In the genomic region with DNA sequence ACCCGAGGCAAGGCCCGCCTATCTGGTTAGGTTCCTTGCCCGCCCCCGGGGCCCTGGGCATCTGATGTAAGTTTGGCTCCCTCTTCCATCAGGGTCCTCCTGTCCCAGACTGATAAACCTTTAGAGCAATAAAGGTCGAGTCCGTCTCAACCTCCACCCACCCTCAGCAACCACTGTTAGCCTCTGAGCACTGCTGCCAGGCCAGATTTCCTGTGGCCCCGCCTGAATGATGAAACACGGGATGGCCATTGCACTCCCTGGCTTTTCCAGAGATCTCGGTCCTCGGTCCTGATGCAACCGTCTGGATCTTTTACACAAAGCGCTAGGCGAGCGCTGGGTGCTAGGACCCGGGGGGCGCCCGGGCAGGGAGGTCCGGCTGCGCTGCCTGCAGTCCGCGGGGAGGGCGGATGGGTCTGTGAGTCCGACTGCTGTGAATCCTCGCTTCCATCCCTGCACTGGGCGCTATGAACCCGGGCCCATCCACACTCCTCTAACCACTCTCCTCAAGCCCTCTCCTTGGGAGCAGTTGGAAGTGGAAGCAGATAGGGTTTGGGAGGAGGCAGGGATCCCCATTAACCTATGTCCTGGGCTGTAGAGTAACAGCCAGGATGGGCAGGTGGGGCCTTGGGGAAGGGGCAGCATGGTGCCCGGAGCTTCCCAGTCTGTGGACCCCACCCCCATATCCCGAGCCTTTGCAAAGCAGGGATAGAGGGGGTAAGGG, we compare ENCODE assay signal across 8 cellular contexts. TPM values are rescaled to one million over a fixed set of nuclear protein-coding genes. Genes with fewer than 3 reads are reported as not detected.
DNase-seq lines count a peak whose midpoint lies in the region; ATAC-seq lines count a peak whose summit lies in the region.

No MANE protein-coding gene starts in this region.

- no peak overlapping the region for H3K27ac ChIP-seq in iPS DF 6.9 (ENCODE audit: low read length)

- H3K36me3 ChIP-seq in iPS DF 6.9 (ENCODE audit: control insufficient read depth, insufficient read depth, low read length), result peaks cover 3% of the 10 kb centered on the region; the same call in 1 of the 2 replicates

- peak overlapping the region; percentile 99 for H3K4me3 ChIP-seq in Jurkat, Clone E6-1 (ENCODE audit: low read length)
- H3K4me3 ChIP-seq in iPS DF 6.9 (ENCODE audit: low read length), result peak overlapping the region; percentile 59; the same call in 1 of the 2 replicates

- no peak for ATAC-seq in GM21526 (IDR thresholded peaks at IDR 0.05; ENCODE audit: low FRiP score, unreplicated experiment)

- WGBS in iPS DF 6.9 (ENCODE audit: insufficient coverage, insufficient read length), result no CpG with 5 or more reads among the region's 28 CpGs

- in situ Hi-C loops in Caki2 (cut with HindIII; ENCODE audit: low pct_unique_long_range_greater_than_20kb, low sequenced_read_pairs), result no loop called here

- peaks cover 3% of the 10 kb centered on the region for H3K4me1 ChIP-seq in iPS DF 6.9 (ENCODE audit: control insufficient read depth, insufficient read depth, low read length)

- H3K9me3 ChIP-seq in iPS DF 6.9 (ENCODE audit: control insufficient read depth, insufficient read depth, low read length), result no peaks in the 10 kb centered on the region

- DNase-seq in Caki2 (ENCODE audit: low read depth) (peak; percentile 92), GM19238 (ENCODE audit: insufficient read length, low spot score) (peak; percentile 72), RPMI8226 (peak; percentile 77), brain pericyte (ENCODE audit: low read depth, low spot score) (peak; percentile 83), iPS DF 6.9 (ENCODE audit: low read depth, low spot score) (no peak), pulmonary artery endothelial cell (ENCODE audit: low read depth, low spot score) (peak; percentile 67)
- DNase-seq in Jurkat, Clone E6-1 (ENCODE audit: low read depth, low spot score), result no peak

- no peaks in the 10 kb centered on the region for H3K27me3 ChIP-seq in iPS DF 6.9 (ENCODE audit: control insufficient read depth, insufficient read depth, low read length)

RNA-seq across cellular contexts. Expression of a gene that starts 0.9 kb away (rescaled TPM):
- total RNA-seq in Caki2 (2014; rRNA removed; shearing (Covaris generic); ENCODE audit: low replicate concordance), result 408 and 445 TPM in 2 replicates
- 55.7 TPM for polyA plus RNA-seq in Jurkat, Clone E6-1 (2012; ENCODE audit: insufficient read depth, insufficient read length)
- 133 and 170 TPM in 2 replicates for total RNA-seq in pulmonary artery endothelial cell

RNA-seq across cellular contexts. Expression of a gene that starts 56.8 kb away (rescaled TPM):
- total RNA-seq in Caki2 (2014; rRNA removed; shearing (Covaris generic); ENCODE audit: low replicate concordance), result 55.1 and 82.7 TPM in 2 replicates
- 52.2 TPM for polyA plus RNA-seq in Jurkat, Clone E6-1 (2012; ENCODE audit: insufficient read depth, insufficient read length)
- 26.0 and 26.8 TPM in 2 replicates for total RNA-seq in pulmonary artery endothelial cell

RNA-seq across cellular contexts. Expression of a gene that starts 57.0 kb away (rescaled TPM):
- 279 and 280 TPM in 2 replicates for total RNA-seq in Caki2 (2014; rRNA removed; shearing (Covaris generic); ENCODE audit: low replicate concordance)
- polyA plus RNA-seq in Jurkat, Clone E6-1 (2012; ENCODE audit: insufficient read depth, insufficient read length), result 95.9 TPM
- 48.9 and 59.8 TPM in 2 replicates for total RNA-seq in pulmonary artery endothelial cell

Comparison
In these comparisons a context has a peak if more than half of its experiments do, and no peak if none do; other contexts are left out.
1. DNase-seq: peak in Caki2 (single experiment), GM19238 (single experiment), RPMI8226 (single experiment), brain pericyte (single experiment) and pulmonary artery endothelial cell (single experiment); none in Jurkat, Clone E6-1 (single experiment) and iPS DF 6.9 (single experiment).